Comparison of ENCODE assay signal across 8 cellular contexts in the genomic region with DNA sequence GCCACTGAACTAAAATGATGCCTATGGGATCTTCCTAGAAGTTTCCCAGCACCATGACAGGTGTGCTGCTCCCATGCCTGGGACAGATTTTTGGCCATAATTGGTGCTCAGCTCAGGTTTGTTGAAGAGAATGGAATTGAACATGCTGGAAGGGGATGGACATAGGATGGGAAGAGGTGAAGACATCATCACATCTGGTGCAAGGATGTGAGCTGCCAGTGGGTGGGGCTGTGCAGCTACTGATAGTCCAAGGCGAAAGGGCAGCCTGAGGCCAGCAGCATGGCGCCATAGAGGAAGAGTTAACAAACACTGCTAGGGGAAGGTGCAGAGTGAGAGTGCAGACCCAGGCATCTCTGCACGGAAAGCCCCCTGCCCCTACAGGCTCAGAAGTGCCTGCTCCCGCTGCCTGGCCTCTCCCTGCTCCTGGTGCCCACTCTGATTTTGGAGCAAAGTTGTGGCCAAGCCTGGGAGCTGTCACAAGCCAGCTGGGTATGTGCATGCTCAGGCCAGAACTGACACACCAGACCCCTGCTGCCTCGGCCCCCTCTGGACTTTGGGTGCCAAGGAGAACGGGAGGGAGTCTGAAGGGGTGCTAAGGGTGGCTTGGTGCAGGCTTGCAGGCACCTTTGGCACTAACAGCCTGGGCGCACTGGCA.
DNase-seq lines count a peak whose midpoint lies in the region; ATAC-seq, FAIRE-seq and TF ChIP-seq lines count a peak whose summit lies in the region.

No MANE protein-coding gene starts in this region.

- ATAC-seq in left ventricle myocardium superior (peak; percentile 50), GM21825 (IDR thresholded peaks at IDR 0.05; ENCODE audit: unreplicated experiment) (no peak), GM19328 (IDR thresholded peaks at IDR 0.05; ENCODE audit: unreplicated experiment) (no peak)

- H3K4me3 ChIP-seq in AG10803 (ENCODE audit: low read length) (no peak overlapping the region), WERI-Rb-1 (ENCODE audit: low read depth, low read length) (no peak overlapping the region), spleen (no peak overlapping the region)

- peak; percentile 90 for FAIRE-seq in GM12892 (lab: Jason Lieb, UNC)

- DNase-seq in AG10803 (ENCODE audit: low read depth) (peak; percentile 38), GM12892 (ENCODE audit: insufficient read length) (peak; percentile 35), NCI-H2029 treated with DMSO at 0.1 percent for 48 hours (lab: John Stamatoyannopoulos, UW) (peak; percentile 64), WERI-Rb-1 (peak; percentile 89), left ventricle myocardium superior (peak; percentile 68), spleen (peak; percentile 82)

- H3K27ac ChIP-seq in WERI-Rb-1 (no peak overlapping the region), spleen (peak overlapping the region in 5 of 8 donors; percentile 6 to 80 (median 75))

- no peaks in the 10 kb centered on the region for H3K9me3 ChIP-seq in WERI-Rb-1 (ENCODE audit: severe bottlenecking)
- H3K9me3 ChIP-seq in spleen = no peaks in the 10 kb centered on the region

- peaks cover 17 to 61% (median 38%) of the 10 kb centered on the region in 6 donors for H3K4me1 ChIP-seq in spleen

- TF ChIP-seq POLR2A in GM12892 (IDR thresholded peaks at IDR 0.05; ENCODE audit: low read depth, low read length) (no peak), spleen (IDR thresholded peaks at IDR 0.05) (no peak)

- H3K27me3 ChIP-seq in WERI-Rb-1 (ENCODE audit: insufficient read depth, low read depth, severe bottlenecking) (no peaks in the 10 kb centered on the region), spleen (replicated peaks in 1 of 7) (no peaks in the 10 kb centered on the region)

- whole genome bisulfite sequencing in spleen, 5 donors = 34 to 78% (median 66%) methylated on average over 6 to 7 of the region's 7 CpGs

- peak; percentile 58 for TF ChIP-seq CTCF in AG10803 (conservative IDR thresholded peaks at IDR 0.05; ENCODE audit: low read length)
- peak; percentile 97 for TF ChIP-seq CTCF in WERI-Rb-1 (IDR thresholded peaks at IDR 0.05; ENCODE audit: low read depth, low read length)
- peak; percentile 11 to 66 (median 40) for TF ChIP-seq CTCF in spleen (IDR thresholded peaks at IDR 0.05 in 8 of 11, conservative IDR thresholded peaks at IDR 0.05 in 3 of 11)

- H3K36me3 ChIP-seq in WERI-Rb-1 = no peaks in the 10 kb centered on the region
- no peaks in the 10 kb centered on the region for H3K36me3 ChIP-seq in spleen

- intact Hi-C loops in left ventricle myocardium superior (cut with micrococcal nuclease) = no loop called here
- intact Hi-C loops in spleen (cut with DNase I; ENCODE audit: low total_unique reads) = loop anchor here (10.0 kb wide), 1 partner anchor 214 kb away; no protein-coding TSS in a partner anchor

Comparison
In these comparisons a context has a peak if more than half of its experiments do, and no peak if none do; other contexts are left out.
1. DNase-seq: peak in every context shown above with its lines; median percentile 89 in WERI-Rb-1; 82 in spleen; 68 in left ventricle myocardium superior; 64 in NCI-H2029 treated with DMSO at 0.1 percent for 48 hours; 38 in AG10803; 35 in GM12892.
2. CTCF ChIP-seq: peak in every context shown above with its lines; median percentile 97 in WERI-Rb-1; 58 in AG10803; 40 in spleen.